ENCODE assay signal across 1 cellular context in the genomic region with DNA sequence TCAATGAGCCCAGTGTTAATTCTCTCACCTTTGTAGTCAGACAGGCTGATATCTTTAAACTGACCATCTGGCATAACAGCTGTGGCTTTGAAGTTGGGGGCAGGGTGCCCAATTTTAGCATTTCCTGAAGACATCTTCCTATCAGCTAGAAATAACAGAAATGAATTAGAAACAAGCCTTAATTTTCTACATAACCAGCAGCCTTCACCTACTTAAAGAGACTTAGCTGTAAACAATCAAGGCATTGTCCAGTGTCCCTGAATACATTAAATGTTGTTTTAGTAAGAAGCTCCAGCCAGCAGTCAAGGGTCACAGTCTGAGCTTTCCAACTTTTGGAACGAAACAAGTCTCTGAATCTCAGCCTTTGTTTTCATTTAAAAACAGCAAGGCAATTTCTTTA.
TF ChIP-seq lines count a peak whose summit lies in the region.

No MANE protein-coding gene starts in this region.

TF ChIP-seq in SK-N-SH treated with all-trans-retinoic acid at 6 μM for 48 hours, 23 proteins besides CTCF, POLR2A, EP300 and RAD21 (continued from another document):
- TF ChIP-seq, protein P1, sequence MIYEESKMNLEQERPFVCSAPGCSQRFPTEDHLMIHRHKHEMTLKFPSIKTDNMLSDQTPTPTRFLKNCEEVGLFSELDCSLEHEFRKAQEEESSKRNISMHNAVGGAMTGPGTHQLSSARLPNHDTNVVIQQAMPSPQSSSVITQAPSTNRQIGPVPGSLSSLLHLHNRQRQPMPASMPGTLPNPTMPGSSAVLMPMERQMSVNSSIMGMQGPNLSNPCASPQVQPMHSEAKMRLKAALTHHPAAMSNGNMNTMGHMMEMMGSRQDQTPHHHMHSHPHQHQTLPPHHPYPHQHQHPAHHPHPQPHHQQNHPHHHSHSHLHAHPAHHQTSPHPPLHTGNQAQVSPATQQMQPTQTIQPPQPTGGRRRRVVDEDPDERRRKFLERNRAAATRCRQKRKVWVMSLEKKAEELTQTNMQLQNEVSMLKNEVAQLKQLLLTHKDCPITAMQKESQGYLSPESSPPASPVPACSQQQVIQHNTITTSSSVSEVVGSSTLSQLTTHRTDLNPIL (CRISPR knock-in tag; IDR thresholded peaks at IDR 0.05; ENCODE audit: low read depth): no peak
- TF ChIP-seq ZC3H10 (CRISPR knock-in tag; IDR thresholded peaks at IDR 0.05) (no peak), SNAI2 (CRISPR knock-in tag; IDR thresholded peaks at IDR 0.05) (no peak), ARNTL (CRISPR knock-in tag; IDR thresholded peaks at IDR 0.05; ENCODE audit: borderline replicate concordance, low read depth) (no peak), TOX (CRISPR knock-in tag; IDR thresholded peaks at IDR 0.05; ENCODE audit: borderline replicate concordance) (no peak)
- TF ChIP-seq, protein P2, sequence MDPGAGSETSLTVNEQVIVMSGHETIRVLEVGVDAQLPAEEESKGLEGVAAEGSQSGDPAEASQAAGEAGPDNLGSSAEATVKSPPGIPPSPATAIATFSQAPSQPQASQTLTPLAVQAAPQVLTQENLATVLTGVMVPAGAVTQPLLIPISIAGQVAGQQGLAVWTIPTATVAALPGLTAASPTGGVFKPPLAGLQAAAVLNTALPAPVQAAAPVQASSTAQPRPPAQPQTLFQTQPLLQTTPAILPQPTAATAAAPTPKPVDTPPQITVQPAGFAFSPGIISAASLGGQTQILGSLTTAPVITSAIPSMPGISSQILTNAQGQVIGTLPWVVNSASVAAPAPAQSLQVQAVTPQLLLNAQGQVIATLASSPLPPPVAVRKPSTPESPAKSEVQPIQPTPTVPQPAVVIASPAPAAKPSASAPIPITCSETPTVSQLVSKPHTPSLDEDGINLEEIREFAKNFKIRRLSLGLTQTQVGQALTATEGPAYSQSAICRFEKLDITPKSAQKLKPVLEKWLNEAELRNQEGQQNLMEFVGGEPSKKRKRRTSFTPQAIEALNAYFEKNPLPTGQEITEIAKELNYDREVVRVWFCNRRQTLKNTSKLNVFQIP (CRISPR knock-in tag; IDR thresholded peaks at IDR 0.05; ENCODE audit: borderline replicate concordance, low read depth): no peak
- TF ChIP-seq, protein P3, sequence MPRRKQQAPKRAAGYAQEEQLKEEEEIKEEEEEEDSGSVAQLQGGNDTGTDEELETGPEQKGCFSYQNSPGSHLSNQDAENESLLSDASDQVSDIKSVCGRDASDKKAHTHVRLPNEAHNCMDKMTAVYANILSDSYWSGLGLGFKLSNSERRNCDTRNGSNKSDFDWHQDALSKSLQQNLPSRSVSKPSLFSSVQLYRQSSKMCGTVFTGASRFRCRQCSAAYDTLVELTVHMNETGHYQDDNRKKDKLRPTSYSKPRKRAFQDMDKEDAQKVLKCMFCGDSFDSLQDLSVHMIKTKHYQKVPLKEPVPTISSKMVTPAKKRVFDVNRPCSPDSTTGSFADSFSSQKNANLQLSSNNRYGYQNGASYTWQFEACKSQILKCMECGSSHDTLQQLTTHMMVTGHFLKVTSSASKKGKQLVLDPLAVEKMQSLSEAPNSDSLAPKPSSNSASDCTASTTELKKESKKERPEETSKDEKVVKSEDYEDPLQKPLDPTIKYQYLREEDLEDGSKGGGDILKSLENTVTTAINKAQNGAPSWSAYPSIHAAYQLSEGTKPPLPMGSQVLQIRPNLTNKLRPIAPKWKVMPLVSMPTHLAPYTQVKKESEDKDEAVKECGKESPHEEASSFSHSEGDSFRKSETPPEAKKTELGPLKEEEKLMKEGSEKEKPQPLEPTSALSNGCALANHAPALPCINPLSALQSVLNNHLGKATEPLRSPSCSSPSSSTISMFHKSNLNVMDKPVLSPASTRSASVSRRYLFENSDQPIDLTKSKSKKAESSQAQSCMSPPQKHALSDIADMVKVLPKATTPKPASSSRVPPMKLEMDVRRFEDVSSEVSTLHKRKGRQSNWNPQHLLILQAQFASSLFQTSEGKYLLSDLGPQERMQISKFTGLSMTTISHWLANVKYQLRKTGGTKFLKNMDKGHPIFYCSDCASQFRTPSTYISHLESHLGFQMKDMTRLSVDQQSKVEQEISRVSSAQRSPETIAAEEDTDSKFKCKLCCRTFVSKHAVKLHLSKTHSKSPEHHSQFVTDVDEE (CRISPR knock-in tag; IDR thresholded peaks at IDR 0.05): no peak
